ENCODE assay signal across 10 cellular contexts in genomic region chr1:25117233-25117823, GRCh38.
DNase-seq lines count a peak whose midpoint lies in the region; ATAC-seq, FAIRE-seq and TF ChIP-seq lines count a peak whose summit lies in the region.
"Had no signal": no experiment of that assay in that cellular context is flagged by ENCODE, and none has a peak within 500 bp of the region (broad histone marks: within the 10 kb centered on the region; RNA-seq: fewer than 3 reads in every experiment).

No MANE protein-coding gene starts in this region.

- no peaks in the 10 kb centered on the region for H3K36me3 ChIP-seq in H7 (replicated peaks; ENCODE audit: control insufficient read depth, insufficient read depth, low read length)
- H3K36me3 ChIP-seq in keratinocyte (ENCODE audit: control insufficient read depth in 2 of 2, extremely low read depth in 1 of 2, insufficient read depth in 2 of 2, low read length in 2 of 2) = no peaks in the 10 kb centered on the region
- H3K36me3 ChIP-seq: lower lobe of right lung had no signal

- no peak overlapping the region for H3K27ac Mint-ChIP-seq in WTC11
- H3K27ac Mint-ChIP-seq: dendritic cell treated with granulocyte-macrophage colony-stimulating factor and Interleukin-4, amounts not matched to agents 40 ng/mL and 50 ng/mL, for 4 days had no signal

- H3K4me2 ChIP-seq in keratinocyte (ENCODE audit: control insufficient read depth, extremely low read depth, insufficient read depth, low read depth, low read length) = no peak overlapping the region

- no peaks in the 10 kb centered on the region for H3K36me3 Mint-ChIP-seq in WTC11

- H3K4me3 ChIP-seq in H7 (ENCODE audit: insufficient read depth, low read depth, low read length) (no peak overlapping the region), keratinocyte (ENCODE audit: control insufficient read depth in 2 of 3, extremely low read depth in 1 of 3, insufficient read depth in 2 of 3, low read depth in 1 of 3, low read length in 3 of 3) (no peak overlapping the region)
- H3K4me3 ChIP-seq: lower lobe of right lung had no signal

- no peaks in the 10 kb centered on the region for H3K9me3 ChIP-seq in keratinocyte (ENCODE audit: control insufficient read depth, low read depth, low read length)
- H3K9me3 ChIP-seq: lower lobe of right lung had no signal

- no peak for FAIRE-seq in keratinocyte (lab: Jason Lieb, UNC)

- CTCF ChIA-PET in WTC11 (lab: Charles Lee) = interaction anchor here (0.5 to 2.2 kb wide), 19 partner anchors 9 to 746 kb away, joined by 3 to 16 read pairs (median 3); no protein-coding TSS in a partner anchor

- H3K4me1 ChIP-seq in keratinocyte (ENCODE audit: control insufficient read depth, extremely low read depth, insufficient read depth, low read length) = no peaks in the 10 kb centered on the region
- H3K4me1 ChIP-seq: lower lobe of right lung had no signal

- H3K9me1 ChIP-seq in keratinocyte (ENCODE audit: control insufficient read depth, extremely low read depth, insufficient read depth, low read length) = no peaks in the 10 kb centered on the region

- H2AFZ ChIP-seq in keratinocyte (ENCODE audit: control insufficient read depth, low read length) = no peak overlapping the region

- no peaks in the 10 kb centered on the region; the same call in 1 of the 2 replicates for H3K27me3 Mint-ChIP-seq in WTC11 (ENCODE audit: low read depth)

- no peaks in the 10 kb centered on the region for H3K79me2 ChIP-seq in keratinocyte (ENCODE audit: control insufficient read depth, insufficient read depth, low read length)

- TF ChIP-seq CTCF in WTC11 (IDR thresholded peaks at IDR 0.05) (peak; percentile 44), keratinocyte (optimal IDR thresholded peaks at IDR 0.05 in 1 of 3, IDR thresholded peaks at IDR 0.05 in 1 of 3, conservative IDR thresholded peaks at IDR 0.05 in 1 of 3; ENCODE audit: extremely low read depth in 1 of 3, insufficient read depth in 2 of 3, low read length in 3 of 3) (peak; percentile 36 to 75 (median 46))

- POLR2A ChIA-PET in WTC11 (lab: Charles Lee) = no interaction called here

- ATAC-seq in WTC11 (peak; percentile 92), HG03520 (IDR thresholded peaks at IDR 0.05; ENCODE audit: unreplicated experiment) (no peak), HG03045 (IDR thresholded peaks at IDR 0.05; ENCODE audit: unreplicated experiment) (no peak)
- ATAC-seq: lower lobe of right lung had no signal

- H3K27ac ChIP-seq in keratinocyte (ENCODE audit: control insufficient read depth, insufficient read depth, low read length) = no peak overlapping the region
- H3K27ac ChIP-seq: lower lobe of right lung had no signal

- H3K4me3 Mint-ChIP-seq in WTC11 = no peak overlapping the region
- H3K4me3 Mint-ChIP-seq: dendritic cell treated with granulocyte-macrophage colony-stimulating factor and Interleukin-4, amounts not matched to agents 40 ng/mL and 50 ng/mL, for 4 days had no signal

- H3K9me3 Mint-ChIP-seq in WTC11 = peaks cover 9% of the 10 kb centered on the region
- H3K9me3 Mint-ChIP-seq: dendritic cell treated with granulocyte-macrophage colony-stimulating factor and Interleukin-4, amounts not matched to agents 40 ng/mL and 50 ng/mL, for 4 days had no signal

- H3K27me3 ChIP-seq in H7 (ENCODE audit: control insufficient read depth, insufficient read depth, low read length) (no peaks in the 10 kb centered on the region), keratinocyte (ENCODE audit: control insufficient read depth, extremely low read depth, insufficient read depth, low read length) (peaks cover 7% of the 10 kb centered on the region)

- peak; percentile 20 for DNase-seq in DMS53 treated with DMSO at 0.1 percent for 48 hours (lab: John Stamatoyannopoulos, UW; ENCODE audit: unreplicated experiment)
- peak; percentile 85 for DNase-seq in H7
- peak; percentile 70 for DNase-seq in WTC11 (ENCODE audit: low spot score)
- no peak for DNase-seq in keratinocyte (ENCODE audit: low read depth, low spot score)
- DNase-seq in NCI-H2107 treated with DMSO at 0.1 percent for 48 hours (lab: John Stamatoyannopoulos, UW; ENCODE audit: unreplicated experiment) = no peak
- no peak for DNase-seq in NCI-H524 treated with DMSO at 0.1 percent for 48 hours (lab: John Stamatoyannopoulos, UW)
- DNase-seq: lower lobe of right lung had no signal

- H3K9ac ChIP-seq in keratinocyte (ENCODE audit: control insufficient read depth, extremely low read depth, insufficient read depth, low read length) = no peak overlapping the region

- H3K4me1 Mint-ChIP-seq in WTC11 = no peaks in the 10 kb centered on the region

- no peaks in the 10 kb centered on the region for H4K20me1 ChIP-seq in keratinocyte (ENCODE audit: control insufficient read depth, extremely low read depth, insufficient read depth, low read length)

- dilution Hi-C loops in keratinocyte (cut with MboI; ENCODE audit: extremely low pct_ligation_motif_present, low sequenced_read_pairs) = no loop called here

TF ChIP-seq in WTC11, 78 proteins besides CTCF, POLR2A, EP300 and RAD21:
- TF ChIP-seq ZBTB43 (CRISPR knock-in tag; IDR thresholded peaks at IDR 0.05) (no peak), USF1 (CRISPR knock-in tag; IDR thresholded peaks at IDR 0.05) (peak; percentile 59; the same call in 1 of the 2 replicates), NR2C2 (CRISPR knock-in tag; IDR thresholded peaks at IDR 0.05) (no peak), USF2 (CRISPR knock-in tag; IDR thresholded peaks at IDR 0.05) (peak; percentile 45; the same call in 1 of the 2 replicates), TEAD1 (CRISPR knock-in tag; IDR thresholded peaks at IDR 0.05) (no peak), EMX1 (CRISPR knock-in tag; IDR thresholded peaks at IDR 0.05) (no peak), TP53 (CRISPR knock-in tag; IDR thresholded peaks at IDR 0.05) (no peak), CREM (CRISPR knock-in tag; IDR thresholded peaks at IDR 0.05) (no peak)

Comparison
In these comparisons a context has a peak if more than half of its experiments do, and no peak if none do; other contexts are left out.
1. DNase-seq: peak in DMS53 treated with DMSO at 0.1 percent for 48 hours (single experiment), H7 (single experiment) and WTC11 (single experiment); none in keratinocyte (single experiment), NCI-H2107 treated with DMSO at 0.1 percent for 48 hours (single experiment) and NCI-H524 treated with DMSO at 0.1 percent for 48 hours (single experiment).